In the genomic region with DNA sequence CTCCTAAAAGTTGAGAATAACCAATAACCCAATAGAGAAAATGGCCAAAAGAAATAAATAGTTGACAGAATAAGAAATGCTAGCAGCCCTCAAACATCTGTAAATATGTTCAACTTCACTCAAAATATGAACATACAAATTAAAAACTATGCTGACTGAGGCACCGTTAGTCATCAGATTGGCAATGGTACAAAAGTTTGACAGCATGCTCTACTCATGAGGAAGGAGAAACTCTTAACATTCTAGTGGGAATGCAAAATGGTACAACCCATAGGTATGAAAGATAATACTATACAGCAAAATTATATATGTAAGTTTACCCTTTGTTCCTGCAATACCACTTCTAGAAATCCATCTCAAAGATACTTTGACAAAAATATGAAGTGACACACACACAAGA, we compare ENCODE assay signal across 17 cellular contexts. TPM values are rescaled to one million over a fixed set of nuclear protein-coding genes. Genes with fewer than 3 reads are reported as not detected.
DNase-seq lines count a peak whose midpoint lies in the region; ATAC-seq and TF ChIP-seq lines count a peak whose summit lies in the region.
"Had no signal": no experiment of that assay in that cellular context is flagged by ENCODE, and none has a peak within 500 bp of the region (broad histone marks: within the 10 kb centered on the region; RNA-seq: fewer than 3 reads in every experiment).

No MANE protein-coding gene starts in this region.

- peaks cover 28% of the 10 kb centered on the region for H3K4me1 ChIP-seq in CD4-positive, CD25-positive, alpha-beta regulatory T cell (ENCODE audit: control insufficient read depth, insufficient read depth, low read length, poor library complexity, severe bottlenecking)

- peaks cover 9 to 49% (median 28%) of the 10 kb centered on the region in 4 donors for H3K4me1 Mint-ChIP-seq in CD4-positive, CD25-positive, alpha-beta regulatory T cell
- peaks cover 36% of the 10 kb centered on the region for H3K4me1 Mint-ChIP-seq in HFFc6 (ENCODE audit: low read depth)

- in situ Hi-C loops in brain microvascular endothelial cell (cut with HindIII; ENCODE audit: low pct_ligation_motif_present, low sequenced_read_pairs) = no loop called here

- H3K27ac Mint-ChIP-seq in CD4-positive, CD25-positive, alpha-beta regulatory T cell = no peak overlapping the region
- H3K27ac Mint-ChIP-seq in HFFc6 = no peak overlapping the region
- H3K27ac Mint-ChIP-seq: activated CD8-positive, alpha-beta memory T cell treated with anti-CD3 and anti-CD28 coated beads, Interleukin-2, amount 10 ng/mL, durations not matched to agents 7 days and 5 days had no signal

- H3K27me3 Mint-ChIP-seq in CD4-positive, CD25-positive, alpha-beta regulatory T cell = peaks cover 47% of the 10 kb centered on the region
- H3K27me3 Mint-ChIP-seq in HFFc6 (ENCODE audit: insufficient read depth) = no peaks in the 10 kb centered on the region; the same call in none of the 2 replicates

- no peak for ATAC-seq in CD4-positive, CD25-positive, alpha-beta regulatory T cell (ENCODE audit: low read depth in 2 of 2)
- ATAC-seq: activated CD8-positive, alpha-beta memory T cell treated with anti-CD3 and anti-CD28 coated beads, Interleukin-2, amount 10 ng/mL, durations not matched to agents 7 days and 5 days; HepG2; sciatic nerve had no signal

- H3K9me3 Mint-ChIP-seq in CD4-positive, CD25-positive, alpha-beta regulatory T cell = peaks cover 0 to 8% (median 5%) of the 10 kb centered on the region in 7 donors
- H3K9me3 Mint-ChIP-seq in HFFc6 = no peaks in the 10 kb centered on the region

- no peak overlapping the region for H3K27ac ChIP-seq in CD4-positive, CD25-positive, alpha-beta regulatory T cell (ENCODE audit: insufficient read depth, low read length, poor library complexity, severe bottlenecking)
- no peak overlapping the region for H3K27ac ChIP-seq in brain microvascular endothelial cell
- H3K27ac ChIP-seq: uterus had no signal

- peaks cover 8% of the 10 kb centered on the region for H3K36me3 ChIP-seq in CD4-positive, CD25-positive, alpha-beta regulatory T cell (ENCODE audit: control insufficient read depth, insufficient read depth, low read length)
- H3K36me3 ChIP-seq in brain microvascular endothelial cell (replicated peaks) = peaks cover 6% of the 10 kb centered on the region
- H3K36me3 ChIP-seq: uterus had no signal

- no peak for TF ChIP-seq CTCF in HFFc6 (IDR thresholded peaks at IDR 0.05)
- TF ChIP-seq CTCF in brain microvascular endothelial cell (IDR thresholded peaks at IDR 0.05; ENCODE audit: low read depth, low read length, missing control alignments) = no peak

- H3K36me3 Mint-ChIP-seq in CD4-positive, CD25-positive, alpha-beta regulatory T cell = peaks cover 26% of the 10 kb centered on the region
- peaks cover 12% of the 10 kb centered on the region for H3K36me3 Mint-ChIP-seq in HFFc6 (ENCODE audit: low read depth)

- H3K9me3 ChIP-seq in CD4-positive, CD25-positive, alpha-beta regulatory T cell (ENCODE audit: control insufficient read depth in 2 of 2, low read length in 2 of 2) = no peaks in the 10 kb centered on the region
- H3K9me3 ChIP-seq: uterus had no signal

- peaks cover 6% of the 10 kb centered on the region for H3K27me3 ChIP-seq in CD4-positive, CD25-positive, alpha-beta regulatory T cell (ENCODE audit: control insufficient read depth, insufficient read depth, low read length)
- H3K27me3 ChIP-seq in brain microvascular endothelial cell (replicated peaks) = no peaks in the 10 kb centered on the region
- H3K27me3 ChIP-seq: uterus had no signal

- DNase-seq in CD4-positive, CD25-positive, alpha-beta regulatory T cell = no peak
- DNase-seq in HFFc6 (no peak), brain microvascular endothelial cell (peak; percentile 22), hepatic stellate cell (ENCODE audit: low spot score) (peak; percentile 4), OCI-M1 (lab: John Stamatoyannopoulos, UW) (no peak), amniotic stem cell (lab: John Stamatoyannopoulos, UW) (no peak), globus pallidus (ENCODE audit: low spot score) (no peak), amygdala (lab: John Stamatoyannopoulos, UW) (no peak)
- DNase-seq: activated CD8-positive, alpha-beta memory T cell treated with anti-CD3 and anti-CD28 coated beads, Interleukin-2, amount 10 ng/mL, durations not matched to agents 7 days and 5 days; activated effector memory CD4-positive, alpha-beta T cell treated with Interleukin-2 at 50 U/mL for 16 hours; DMS79 treated with DMSO at 0.1 percent for 48 hours; NCI-H2029; NCI-H446; SIG-M5; uterus had no signal

- H3K4me3 ChIP-seq in CD4-positive, CD25-positive, alpha-beta regulatory T cell (ENCODE audit: low read depth, low read length) = no peak overlapping the region
- H3K4me3 ChIP-seq in brain microvascular endothelial cell (ENCODE audit: low read depth, low read length) = no peak overlapping the region
- H3K4me3 ChIP-seq: uterus had no signal

- H3K4me3 Mint-ChIP-seq in CD4-positive, CD25-positive, alpha-beta regulatory T cell = peak overlapping the region; percentile 8 to 99 (median 57)
- peak overlapping the region; percentile 55 for H3K4me3 Mint-ChIP-seq in HFFc6

RNA-seq across cellular contexts. Expression of gene ZSCAN12, which starts 1.6 kb away (rescaled TPM):
- 2.7 TPM for total RNA-seq in CD4-positive, CD25-positive, alpha-beta regulatory T cell
- polyA plus RNA-seq in CD4-positive, CD25-positive, alpha-beta regulatory T cell = 1 to 10 TPM; 1.2 to 2.2 (median 1.7) TPM
- 1 to 10 TPM; 2.4 to 3.1 (median 2.8) TPM for total RNA-seq in HFFc6 (2021; fragmentation: NEBNext Ultra II Directional; extraction: Animal tissue kit (Norgen Biotek cat#: 25700))

RNA-seq across cellular contexts. Expression of gene ZSCAN23, which starts 42.1 kb away (rescaled TPM):
- total RNA-seq in CD4-positive, CD25-positive, alpha-beta regulatory T cell = 0.69 TPM
- polyA plus RNA-seq in CD4-positive, CD25-positive, alpha-beta regulatory T cell = under 1 TPM in 2 of 4 donors, not detected in 2; 0.09 to 0.13 TPM
- total RNA-seq in HFFc6 (2021; fragmentation: NEBNext Ultra II Directional; extraction: Animal tissue kit (Norgen Biotek cat#: 25700)) = 1 to 10 TPM in 4 of 6 experiments, under 1 TPM in 2; 0.48 to 1.5 (median 1.0) TPM

RNA-seq across cellular contexts. Expression of gene ZKSCAN3, which starts 51.4 kb away (rescaled TPM):
- total RNA-seq in CD4-positive, CD25-positive, alpha-beta regulatory T cell = 2.3 TPM
- 1 to 10 TPM; 1.5 to 3.6 (median 3.1) TPM for polyA plus RNA-seq in CD4-positive, CD25-positive, alpha-beta regulatory T cell
- 1 to 10 TPM; 2.8 to 4.2 (median 3.6) TPM for total RNA-seq in HFFc6 (2021; fragmentation: NEBNext Ultra II Directional; extraction: Animal tissue kit (Norgen Biotek cat#: 25700))

Comparison
In these comparisons a context has a peak if more than half of its experiments do, and no peak if none do; other contexts are left out.
1. DNase-seq: peak in brain microvascular endothelial cell (single experiment) and hepatic stellate cell (single experiment); none in CD4-positive, CD25-positive, alpha-beta regulatory T cell (0 of 3), HFFc6 (single experiment), OCI-M1 (single experiment), amniotic stem cell (single experiment), globus pallidus (single experiment) and amygdala (0 of 56).